In genomic region chr11:65636810-65637557, GRCh38 we compare ENCODE assay signal across 9 cellular contexts. TPM values are rescaled to one million over a fixed set of nuclear protein-coding genes. Genes with fewer than 3 reads are reported as not detected.
A peak's percentile ranks its signal among the peaks of the same experiment; 100 is the strongest.
DNase-seq lines count a peak whose midpoint lies in the region; ATAC-seq, FAIRE-seq and TF ChIP-seq lines count a peak whose summit lies in the region.
"Had no signal": no experiment of that assay in that cellular context is flagged by ENCODE, and none has a peak within 500 bp of the region (broad histone marks: within the 10 kb centered on the region; RNA-seq: fewer than 3 reads in every experiment).

No MANE protein-coding gene starts in this region.

- H3K27me3 ChIP-seq in HepG2 (ENCODE audit: control insufficient read depth in 1 of 2, insufficient read depth in 2 of 2, low read length in 2 of 2): no peaks in the 10 kb centered on the region
- H3K27me3 ChIP-seq in stomach: no peaks in the 10 kb centered on the region

- BruUV-seq in HepG2 (replicated peaks; lab: Mats Ljungman, UMichigan): no TSS peak

- peak overlapping the region; percentile 89 for H3K27ac Mint-ChIP-seq in activated T-cell treated with anti-CD3 and anti-CD28 coated beads, Interleukin-2, amount 50 U/mL, for 24 hours
- H3K27ac Mint-ChIP-seq in activated CD4-positive, alpha-beta memory T cell treated with anti-CD3 and anti-CD28 coated beads, Interleukin-2, amount 10 ng/mL, durations not matched to agents 7 days and 5 days: peak overlapping the region; percentile 63

- H3K4me3 ChIP-seq in HepG2 (replicated peaks in 1 of 3; ENCODE audit: insufficient read depth in 1 of 3, low read depth in 2 of 3, low read length in 3 of 3) (peak overlapping the region in 2 of 3 experiments; percentile 11 to 88; a peak in 3 of 6 replicates), stomach (no peak overlapping the region)

- in situ Hi-C loops in HepG2 (cut with HindIII; ENCODE audit: extremely low pct_ligation_motif_present, low pct_unique_long_range_greater_than_20kb): no loop called here

- H3K4me3 Mint-ChIP-seq in activated T-cell treated with anti-CD3 and anti-CD28 coated beads, Interleukin-2, amount 50 U/mL, for 24 hours: peak overlapping the region; percentile 93
- peak overlapping the region; percentile 95 for H3K4me3 Mint-ChIP-seq in activated CD4-positive, alpha-beta memory T cell treated with anti-CD3 and anti-CD28 coated beads, Interleukin-2, amount 10 ng/mL, durations not matched to agents 7 days and 5 days

- over 99% methylated on average over 8 of the region's 9 CpGs for WGBS in HepG2 (ENCODE audit: low lambda C conversion rate)
- WGBS in stomach, 5 donors: 86 to 95% (median 94%) methylated on average over 7 to 9 of the region's 9 CpGs

- H3K4me1 ChIP-seq in HepG2 (ENCODE audit: insufficient read depth, low read length): peaks cover 33% of the 10 kb centered on the region
- H3K4me1 ChIP-seq in stomach: peaks cover 31 to 61% (median 47%) of the 10 kb centered on the region in 4 donors

- H3K27ac ChIP-seq in HepG2 (ENCODE audit: extremely low read length, insufficient read depth, low read length) (peak overlapping the region; percentile 61), stomach (peak overlapping the region in 4 of 5 donors; percentile 86 to 95 (median 90))

- CTCF ChIA-PET in activated CD4-positive, alpha-beta memory T cell treated with anti-CD3 and anti-CD28 coated beads, Interleukin-2, amount 10 ng/mL, durations not matched to agents 7 days and 5 days (lab: Charles Lee): interaction anchor here (1.0 to 2.2 kb wide), 8 partner anchors 11 to 92 kb away, joined by 3 to 9 read pairs (median 6); partner anchors contain the start of genes EHBP1L1 and FAM89B
- CTCF ChIA-PET in HepG2 (lab: Yijun Ruan, JAX; ENCODE audit: low intra/inter-chr PET ratio, low total read pairs): interaction anchor here (1.2 kb wide), 1 partner anchor 181 kb away, joined by 4 read pairs; no protein-coding TSS in a partner anchor

- H3K9ac ChIP-seq in HepG2 (ENCODE audit: insufficient read depth, low read depth, low read length): peak overlapping the region; percentile 73

- TF ChIP-seq EP300 in HepG2 (IDR thresholded peaks at IDR 0.05; ENCODE audit: low read depth in 2 of 2, low read length in 2 of 2) (no peak), HepG2 (CRISPR knock-in tag; IDR thresholded peaks at IDR 0.05; ENCODE audit: borderline replicate concordance) (no peak), stomach (IDR thresholded peaks at IDR 0.05) (no peak)

- no peaks in the 10 kb centered on the region for H4K20me1 ChIP-seq in HepG2 (ENCODE audit: insufficient read depth, low read length)

- H3K4me2 ChIP-seq in HepG2 (ENCODE audit: low read depth, low read length): peak overlapping the region; percentile 93

- H3K36me3 ChIP-seq in HepG2 (replicated peaks in 1 of 2; ENCODE audit: control insufficient read depth in 1 of 2, insufficient read depth in 2 of 2, low read length in 2 of 2) (peaks cover 20 to 37% of the 10 kb centered on the region in 2 experiments; a peak in 4 of 5 replicates), stomach (peaks cover 38 to 65% (median 56%) of the 10 kb centered on the region in 4 donors)

- intact Hi-C loops in HepG2 (cut with micrococcal nuclease; ENCODE audit: unreplicated experiment): no loop called here
- intact Hi-C loops in stomach (cut with DNase I; ENCODE audit: low total_unique reads): no loop called here

- no peak for DNase-seq in activated T-cell treated with anti-CD3 and anti-CD28 coated beads, Interleukin-2, amount 50 U/mL, for 24 hours
- DNase-seq in activated T-cell treated with anti-CD3 and anti-CD28 coated beads for 4 hours (no peak), HepG2 (ENCODE audit: low spot score) (no peak), stomach (no peak), DMS 273 treated with DMSO at 0.1 percent for 48 hours (lab: John Stamatoyannopoulos, UW) (no peak), cerebellar cortex (ENCODE audit: low spot score) (no peak), GM19240 (ENCODE audit: insufficient read length, low spot score) (no peak)
- no peak for DNase-seq in activated CD4-positive, alpha-beta memory T cell treated with anti-CD3 and anti-CD28 coated beads, Interleukin-2, amount 10 ng/mL, durations not matched to agents 7 days and 5 days
- DNase-seq: NCI-H2081 treated with DMSO at 0.1 percent for 48 hours had no signal

- ATAC-seq in HepG2: no peak

- no peak for TF ChIP-seq RAD21 in HepG2 (CRISPR knock-in tag; IDR thresholded peaks at IDR 0.05)

- no peak for TF ChIP-seq POLR2A in HepG2 (IDR thresholded peaks at IDR 0.05; ENCODE audit: insufficient read depth in 1 of 2, low read depth in 2 of 2, low read length in 2 of 2)
- no peak for TF ChIP-seq POLR2A in stomach (IDR thresholded peaks at IDR 0.05)

- no peak overlapping the region for H2AFZ ChIP-seq in HepG2 (ENCODE audit: low read length)

- H3K9me3 ChIP-seq in HepG2 (ENCODE audit: low read length) (no peaks in the 10 kb centered on the region), stomach (no peaks in the 10 kb centered on the region)

- no peak for FAIRE-seq in HepG2 (lab: Jason Lieb, UNC)

- peaks cover 52% of the 10 kb centered on the region for H3K4me1 Mint-ChIP-seq in activated T-cell treated with anti-CD3 and anti-CD28 coated beads, Interleukin-2, amount 50 U/mL, for 24 hours (ENCODE audit: low read depth)
- H3K4me1 Mint-ChIP-seq in activated CD4-positive, alpha-beta memory T cell treated with anti-CD3 and anti-CD28 coated beads, Interleukin-2, amount 10 ng/mL, durations not matched to agents 7 days and 5 days: peaks cover 62% of the 10 kb centered on the region

- H3K79me2 ChIP-seq in HepG2 (ENCODE audit: insufficient read depth, low read length): no peaks in the 10 kb centered on the region

- no peaks in the 10 kb centered on the region for H3K9me3 Mint-ChIP-seq in activated T-cell treated with anti-CD3 and anti-CD28 coated beads, Interleukin-2, amount 50 U/mL, for 24 hours
- no peaks in the 10 kb centered on the region for H3K9me3 Mint-ChIP-seq in activated CD4-positive, alpha-beta memory T cell treated with anti-CD3 and anti-CD28 coated beads, Interleukin-2, amount 10 ng/mL, durations not matched to agents 7 days and 5 days

- TF ChIP-seq CTCF in HepG2 (CRISPR knock-in tag; IDR thresholded peaks at IDR 0.05) (no peak), stomach (IDR thresholded peaks at IDR 0.05) (no peak)

- no peaks in the 10 kb centered on the region for H3K27me3 Mint-ChIP-seq in activated T-cell treated with anti-CD3 and anti-CD28 coated beads, Interleukin-2, amount 50 U/mL, for 24 hours
- H3K27me3 Mint-ChIP-seq in activated CD4-positive, alpha-beta memory T cell treated with anti-CD3 and anti-CD28 coated beads, Interleukin-2, amount 10 ng/mL, durations not matched to agents 7 days and 5 days: no peaks in the 10 kb centered on the region

- H3K36me3 Mint-ChIP-seq in activated T-cell treated with anti-CD3 and anti-CD28 coated beads, Interleukin-2, amount 50 U/mL, for 24 hours (ENCODE audit: low read depth): peaks cover 88% of the 10 kb centered on the region
- peaks cover 58% of the 10 kb centered on the region for H3K36me3 Mint-ChIP-seq in activated CD4-positive, alpha-beta memory T cell treated with anti-CD3 and anti-CD28 coated beads, Interleukin-2, amount 10 ng/mL, durations not matched to agents 7 days and 5 days (ENCODE audit: low read depth)

- POLR2A ChIA-PET in activated CD4-positive, alpha-beta memory T cell treated with anti-CD3 and anti-CD28 coated beads, Interleukin-2, amount 10 ng/mL, durations not matched to agents 7 days and 5 days (lab: Charles Lee): interaction anchor here (0.6 to 8.9 kb wide), 11 partner anchors 8 to 366 kb away, joined by 3 to 187 read pairs (median 4); partner anchors contain the start of genes BANF1, MAP3K11, NEAT1 and PCNX3
- POLR2A ChIA-PET in HepG2 (lab: Yijun Ruan, JAX): interaction anchor here (0.6 to 4.6 kb wide), 13 partner anchors 9 to 289 kb away, joined by 3 to 78 read pairs (median 4); partner anchors contain the start of genes MAP3K11, PCNX3 and RELA

RNA-seq across cellular contexts. Expression of gene SIPA1, which starts 0.9 kb away (rescaled TPM):
- total RNA-seq in activated CD4-positive, alpha-beta memory T cell treated with anti-CD3 and anti-CD28 coated beads, Interleukin-2, amount 10 ng/mL, durations not matched to agents 7 days and 5 days: 100 to 1,000 TPM; 201 to 205 TPM
- total RNA-seq in HepG2 (2016; rRNA removed; fragmentation: Illumina TruSeq; extraction: Trizol) (5.4 and 5.8 TPM in 2 replicates), stomach (10 to 100 TPM; 13.2 to 47.5 (median 33.8) TPM)
- 2.4 and 2.5 TPM in 2 replicates for total RNA-seq in HepG2 (2016; cell fraction: cytosol; rRNA removed; fragmentation: Illumina TruSeq; extraction: Trizol; ENCODE audit: low read depth)
- total RNA-seq in HepG2 (2016; cell fraction: insoluble cytoplasmic fraction; rRNA removed; fragmentation: Illumina TruSeq; extraction: Trizol): 5.0 and 7.9 TPM in 2 replicates
- 5.1 and 6.5 TPM in 2 replicates for total RNA-seq in HepG2 (2016; cell fraction: membrane; rRNA removed; fragmentation: Illumina TruSeq; extraction: Trizol)
- 4.5 and 6.8 TPM in 2 replicates for total RNA-seq in HepG2 (2016; cell fraction: nucleus; rRNA removed; fragmentation: Illumina TruSeq; extraction: Trizol)
- polyA plus RNA-seq in HepG2 (2011; rRNA removed) (7.7 and 9.1 TPM in 2 replicates), stomach (10 to 100 TPM; 59.9 to 80.4 (median 67.6) TPM)
- polyA plus RNA-seq in HepG2 (2011; cell fraction: cytosol; rRNA removed): 4.1 and 8.2 TPM in 2 replicates
- polyA plus RNA-seq in HepG2 (2011; cell fraction: nucleus; rRNA removed): 29.6 and 37.0 TPM in 2 replicates
- 4.6 and 5.8 TPM in 2 replicates for polyA plus RNA-seq in HepG2 (2012)
- polyA plus RNA-seq in HepG2 (2016; cell fraction: cytosol; fragmentation: Illumina TruSeq; extraction: Trizol; ENCODE audit: low read depth): 2.6 and 2.8 TPM in 2 replicates
- 4.1 and 5.0 TPM in 2 replicates for polyA plus RNA-seq in HepG2 (2016; cell fraction: insoluble cytoplasmic fraction; fragmentation: Illumina TruSeq; extraction: Trizol; ENCODE audit: low read depth)
- 4.4 and 5.1 TPM in 2 replicates for polyA plus RNA-seq in HepG2 (2016; cell fraction: membrane; fragmentation: Illumina TruSeq; extraction: Trizol; ENCODE audit: low read depth)
- 10.2 and 11.1 TPM in 2 replicates for polyA plus RNA-seq in HepG2 (2016; cell fraction: nucleus; fragmentation: Illumina TruSeq; extraction: Trizol; ENCODE audit: insufficient read depth, low read depth)
- polyA minus RNA-seq in HepG2 (2011; rRNA and poly(A)+ RNA removed; ENCODE audit: low replicate concordance): 33.6 and 36.0 TPM in 2 replicates
- polyA minus RNA-seq in HepG2 (2011; cell fraction: cytosol; rRNA and poly(A)+ RNA removed): 9.0 and 11.6 TPM in 2 replicates
- polyA minus RNA-seq in HepG2 (2011; cell fraction: nucleus; rRNA and poly(A)+ RNA removed): 6.8 and 10.8 TPM in 2 replicates

RNA-seq across cellular contexts. Expression of gene PCNX3, which starts 21.4 kb away (rescaled TPM):
- 10 to 100 TPM; 39.8 to 40.3 TPM for total RNA-seq in activated CD4-positive, alpha-beta memory T cell treated with anti-CD3 and anti-CD28 coated beads, Interleukin-2, amount 10 ng/mL, durations not matched to agents 7 days and 5 days
- total RNA-seq in HepG2 (2016; rRNA removed; fragmentation: Illumina TruSeq; extraction: Trizol) (14.5 and 23.0 TPM in 2 replicates), stomach (10 to 100 TPM in 4 of 5 donors, 1 to 10 TPM in 1; 9.7 to 76.2 (median 40.3) TPM)
- total RNA-seq in HepG2 (2016; cell fraction: cytosol; rRNA removed; fragmentation: Illumina TruSeq; extraction: Trizol; ENCODE audit: low read depth): 8.5 and 8.7 TPM in 2 replicates
- total RNA-seq in HepG2 (2016; cell fraction: insoluble cytoplasmic fraction; rRNA removed; fragmentation: Illumina TruSeq; extraction: Trizol): 12.2 and 22.7 TPM in 2 replicates
- total RNA-seq in HepG2 (2016; cell fraction: membrane; rRNA removed; fragmentation: Illumina TruSeq; extraction: Trizol): 9.3 and 9.7 TPM in 2 replicates
- total RNA-seq in HepG2 (2016; cell fraction: nucleus; rRNA removed; fragmentation: Illumina TruSeq; extraction: Trizol): 26.0 and 33.8 TPM in 2 replicates
- polyA plus RNA-seq in HepG2 (2011; rRNA removed) (16.2 and 23.1 TPM in 2 replicates), stomach (10 to 100 TPM in 1 of 3 donors, 1 to 10 TPM in 2; 4.6 to 11.0 (median 6.8) TPM)
- polyA plus RNA-seq in HepG2 (2011; cell fraction: cytosol; rRNA removed): 12.7 and 17.1 TPM in 2 replicates
- 99.5 and 123 TPM in 2 replicates for polyA plus RNA-seq in HepG2 (2011; cell fraction: nucleus; rRNA removed)
- polyA plus RNA-seq in HepG2 (2012): 14.4 and 24.5 TPM in 2 replicates
- 4.3 and 4.9 TPM in 2 replicates for polyA plus RNA-seq in HepG2 (2016; cell fraction: cytosol; fragmentation: Illumina TruSeq; extraction: Trizol; ENCODE audit: low read depth)
- 14.3 and 21.7 TPM in 2 replicates for polyA plus RNA-seq in HepG2 (2016; cell fraction: insoluble cytoplasmic fraction; fragmentation: Illumina TruSeq; extraction: Trizol; ENCODE audit: low read depth)
- 5.8 and 6.9 TPM in 2 replicates for polyA plus RNA-seq in HepG2 (2016; cell fraction: membrane; fragmentation: Illumina TruSeq; extraction: Trizol; ENCODE audit: low read depth)
- polyA plus RNA-seq in HepG2 (2016; cell fraction: nucleus; fragmentation: Illumina TruSeq; extraction: Trizol; ENCODE audit: insufficient read depth, low read depth): 68.2 and 73.5 TPM in 2 replicates
- 35.6 and 67.6 TPM in 2 replicates for polyA minus RNA-seq in HepG2 (2011; rRNA and poly(A)+ RNA removed; ENCODE audit: low replicate concordance)
- polyA minus RNA-seq in HepG2 (2011; cell fraction: cytosol; rRNA and poly(A)+ RNA removed): 23.3 and 27.8 TPM in 2 replicates
- 32.3 and 32.8 TPM in 2 replicates for polyA minus RNA-seq in HepG2 (2011; cell fraction: nucleus; rRNA and poly(A)+ RNA removed)

RNA-seq across cellular contexts. Expression of gene MAP3K11, which starts 23.0 kb away (rescaled TPM):
- total RNA-seq in activated CD4-positive, alpha-beta memory T cell treated with anti-CD3 and anti-CD28 coated beads, Interleukin-2, amount 10 ng/mL, durations not matched to agents 7 days and 5 days: 10 to 100 TPM; 67.2 to 71.8 TPM
- total RNA-seq in HepG2 (2016; rRNA removed; fragmentation: Illumina TruSeq; extraction: Trizol): 35.6 and 51.5 TPM in 2 replicates
- 9.8 and 11.0 TPM in 2 replicates for total RNA-seq in HepG2 (2016; cell fraction: cytosol; rRNA removed; fragmentation: Illumina TruSeq; extraction: Trizol; ENCODE audit: low read depth)
- 28.4 and 51.3 TPM in 2 replicates for total RNA-seq in HepG2 (2016; cell fraction: insoluble cytoplasmic fraction; rRNA removed; fragmentation: Illumina TruSeq; extraction: Trizol)
- total RNA-seq in HepG2 (2016; cell fraction: membrane; rRNA removed; fragmentation: Illumina TruSeq; extraction: Trizol): 23.9 and 24.4 TPM in 2 replicates
- 38.3 and 44.6 TPM in 2 replicates for total RNA-seq in HepG2 (2016; cell fraction: nucleus; rRNA removed; fragmentation: Illumina TruSeq; extraction: Trizol)
- 35.9 and 54.6 TPM in 2 replicates for polyA plus RNA-seq in HepG2 (2011; rRNA removed)
- 29.9 and 43.3 TPM in 2 replicates for polyA plus RNA-seq in HepG2 (2011; cell fraction: cytosol; rRNA removed)
- 105 and 109 TPM in 2 replicates for polyA plus RNA-seq in HepG2 (2011; cell fraction: nucleus; rRNA removed)
- 41.6 and 47.6 TPM in 2 replicates for polyA plus RNA-seq in HepG2 (2012)
- 10.0 and 10.8 TPM in 2 replicates for polyA plus RNA-seq in HepG2 (2016; cell fraction: cytosol; fragmentation: Illumina TruSeq; extraction: Trizol; ENCODE audit: low read depth)
- 43.2 and 55.5 TPM in 2 replicates for polyA plus RNA-seq in HepG2 (2016; cell fraction: insoluble cytoplasmic fraction; fragmentation: Illumina TruSeq; extraction: Trizol; ENCODE audit: low read depth)
- polyA plus RNA-seq in HepG2 (2016; cell fraction: membrane; fragmentation: Illumina TruSeq; extraction: Trizol; ENCODE audit: low read depth): 24.5 and 29.1 TPM in 2 replicates
- 98.1 and 107 TPM in 2 replicates for polyA plus RNA-seq in HepG2 (2016; cell fraction: nucleus; fragmentation: Illumina TruSeq; extraction: Trizol; ENCODE audit: insufficient read depth, low read depth)
- 59.8 and 117 TPM in 2 replicates for polyA minus RNA-seq in HepG2 (2011; rRNA and poly(A)+ RNA removed; ENCODE audit: low replicate concordance)
- 35.9 and 41.2 TPM in 2 replicates for polyA minus RNA-seq in HepG2 (2011; cell fraction: cytosol; rRNA and poly(A)+ RNA removed)
- polyA minus RNA-seq in HepG2 (2011; cell fraction: nucleus; rRNA and poly(A)+ RNA removed): 61.7 and 76.1 TPM in 2 replicates
- 100 to 1,000 TPM in 1 of 5 donors, 10 to 100 TPM in 4; 37.6 to 118 (median 63.6) TPM for total RNA-seq in stomach
- polyA plus RNA-seq in stomach: 10 to 100 TPM; 31.0 to 62.9 (median 44.8) TPM

RNA-seq across cellular contexts. Expression of gene RELA, which starts 25.7 kb away (rescaled TPM):
- 100 to 1,000 TPM in 1 of 2 experiments, 10 to 100 TPM in 1; 91.2 to 102 TPM for total RNA-seq in activated CD4-positive, alpha-beta memory T cell treated with anti-CD3 and anti-CD28 coated beads, Interleukin-2, amount 10 ng/mL, durations not matched to agents 7 days and 5 days
- 18.7 and 21.4 TPM in 2 replicates for total RNA-seq in HepG2 (2016; rRNA removed; fragmentation: Illumina TruSeq; extraction: Trizol)
- 13.2 and 15.2 TPM in 2 replicates for total RNA-seq in HepG2 (2016; cell fraction: cytosol; rRNA removed; fragmentation: Illumina TruSeq; extraction: Trizol; ENCODE audit: low read depth)
- total RNA-seq in HepG2 (2016; cell fraction: insoluble cytoplasmic fraction; rRNA removed; fragmentation: Illumina TruSeq; extraction: Trizol): 18.1 and 22.6 TPM in 2 replicates
- total RNA-seq in HepG2 (2016; cell fraction: membrane; rRNA removed; fragmentation: Illumina TruSeq; extraction: Trizol): 29.5 and 31.1 TPM in 2 replicates
- total RNA-seq in HepG2 (2016; cell fraction: nucleus; rRNA removed; fragmentation: Illumina TruSeq; extraction: Trizol): 22.2 and 24.4 TPM in 2 replicates
- 40.5 and 51.0 TPM in 2 replicates for polyA plus RNA-seq in HepG2 (2011; rRNA removed)
- 17.1 and 18.5 TPM in 2 replicates for polyA plus RNA-seq in HepG2 (2011; cell fraction: cytosol; rRNA removed)
- 130 and 135 TPM in 2 replicates for polyA plus RNA-seq in HepG2 (2011; cell fraction: nucleus; rRNA removed)
- polyA plus RNA-seq in HepG2 (2012): 35.3 and 47.6 TPM in 2 replicates
- polyA plus RNA-seq in HepG2 (2016; cell fraction: cytosol; fragmentation: Illumina TruSeq; extraction: Trizol; ENCODE audit: low read depth): 18.5 and 18.9 TPM in 2 replicates
- 29.6 and 39.8 TPM in 2 replicates for polyA plus RNA-seq in HepG2 (2016; cell fraction: insoluble cytoplasmic fraction; fragmentation: Illumina TruSeq; extraction: Trizol; ENCODE audit: low read depth)
- polyA plus RNA-seq in HepG2 (2016; cell fraction: membrane; fragmentation: Illumina TruSeq; extraction: Trizol; ENCODE audit: low read depth): 31.6 and 34.3 TPM in 2 replicates
- 67.4 and 71.3 TPM in 2 replicates for polyA plus RNA-seq in HepG2 (2016; cell fraction: nucleus; fragmentation: Illumina TruSeq; extraction: Trizol; ENCODE audit: insufficient read depth, low read depth)
- 44.8 and 56.8 TPM in 2 replicates for polyA minus RNA-seq in HepG2 (2011; rRNA and poly(A)+ RNA removed; ENCODE audit: low replicate concordance)
- 19.2 and 21.1 TPM in 2 replicates for polyA minus RNA-seq in HepG2 (2011; cell fraction: cytosol; rRNA and poly(A)+ RNA removed)
- 31.7 and 34.9 TPM in 2 replicates for polyA minus RNA-seq in HepG2 (2011; cell fraction: nucleus; rRNA and poly(A)+ RNA removed)
- 10 to 100 TPM; 27.4 to 68.8 (median 54.0) TPM for total RNA-seq in stomach
- polyA plus RNA-seq in stomach: 10 to 100 TPM; 37.9 to 56.8 (median 39.2) TPM

RNA-seq across cellular contexts. Expression of gene KCNK7, which starts 41.4 kb away (rescaled TPM):
- total RNA-seq in activated CD4-positive, alpha-beta memory T cell treated with anti-CD3 and anti-CD28 coated beads, Interleukin-2, amount 10 ng/mL, durations not matched to agents 7 days and 5 days: 1 to 10 TPM in 1 of 2 experiments, under 1 TPM in 1; 0.80 to 1.0 TPM
- total RNA-seq in HepG2 (2016; rRNA removed; fragmentation: Illumina TruSeq; extraction: Trizol) (not detected in 2 replicates), stomach (1 to 10 TPM in 1 of 5 donors, under 1 TPM in 1, not detected in 3; 0.58 to 2.6 TPM)
- total RNA-seq in HepG2 (2016; cell fraction: cytosol; rRNA removed; fragmentation: Illumina TruSeq; extraction: Trizol; ENCODE audit: low read depth): not detected in 2 replicates
- total RNA-seq in HepG2 (2016; cell fraction: insoluble cytoplasmic fraction; rRNA removed; fragmentation: Illumina TruSeq; extraction: Trizol): not detected in 2 replicates
- total RNA-seq in HepG2 (2016; cell fraction: membrane; rRNA removed; fragmentation: Illumina TruSeq; extraction: Trizol): not detected in 2 replicates
- 1.2 TPM in 1 of 2 replicates, not detected in the other for total RNA-seq in HepG2 (2016; cell fraction: nucleus; rRNA removed; fragmentation: Illumina TruSeq; extraction: Trizol)
- polyA plus RNA-seq in HepG2 (2011; rRNA removed) (0.11 and 0.14 TPM in 2 replicates), stomach (1 to 10 TPM in 2 of 3 donors, not detected in 1; 3.5 to 5.8 TPM)
- polyA plus RNA-seq in HepG2 (2011; cell fraction: cytosol; rRNA removed): 0.04 TPM in 1 of 2 replicates, not detected in the other
- polyA plus RNA-seq in HepG2 (2011; cell fraction: nucleus; rRNA removed): 0.69 and 0.97 TPM in 2 replicates
- polyA plus RNA-seq in HepG2 (2012): 0.28 TPM in 1 of 2 replicates, not detected in the other
- not detected in 2 replicates for polyA plus RNA-seq in HepG2 (2016; cell fraction: cytosol; fragmentation: Illumina TruSeq; extraction: Trizol; ENCODE audit: low read depth)
- polyA plus RNA-seq in HepG2 (2016; cell fraction: insoluble cytoplasmic fraction; fragmentation: Illumina TruSeq; extraction: Trizol; ENCODE audit: low read depth): not detected in 2 replicates
- polyA plus RNA-seq in HepG2 (2016; cell fraction: membrane; fragmentation: Illumina TruSeq; extraction: Trizol; ENCODE audit: low read depth): not detected in 2 replicates
- polyA plus RNA-seq in HepG2 (2016; cell fraction: nucleus; fragmentation: Illumina TruSeq; extraction: Trizol; ENCODE audit: insufficient read depth, low read depth): 0.38 and 0.77 TPM in 2 replicates
- polyA minus RNA-seq in HepG2 (2011; rRNA and poly(A)+ RNA removed; ENCODE audit: low replicate concordance): 0.33 and 0.90 TPM in 2 replicates
- polyA minus RNA-seq in HepG2 (2011; cell fraction: cytosol; rRNA and poly(A)+ RNA removed): not detected in 2 replicates
- 0.75 and 1.2 TPM in 2 replicates for polyA minus RNA-seq in HepG2 (2011; cell fraction: nucleus; rRNA and poly(A)+ RNA removed)

Comparison
In these comparisons a context has a peak if more than half of its experiments do, and no peak if none do; other contexts are left out.
1. H3K4me3 ChIP-seq: peak in HepG2 (2 of 3); none in stomach (0 of 4).
2. RNA of gene SIPA1, which starts 0.9 kb away (total RNA-seq): 201 to 205 TPM in activated CD4-positive, alpha-beta memory T cell treated with anti-CD3 and anti-CD28 coated beads, Interleukin-2, amount 10 ng/mL, durations not matched to agents 7 days and 5 days; 13.2 to 47.5 TPM in stomach and 2.4 to 7.9 TPM in HepG2; every median in the first group is over 4 times any median in the second.